Comparison of ENCODE assay signal across 10 cellular contexts in the genomic region with DNA sequence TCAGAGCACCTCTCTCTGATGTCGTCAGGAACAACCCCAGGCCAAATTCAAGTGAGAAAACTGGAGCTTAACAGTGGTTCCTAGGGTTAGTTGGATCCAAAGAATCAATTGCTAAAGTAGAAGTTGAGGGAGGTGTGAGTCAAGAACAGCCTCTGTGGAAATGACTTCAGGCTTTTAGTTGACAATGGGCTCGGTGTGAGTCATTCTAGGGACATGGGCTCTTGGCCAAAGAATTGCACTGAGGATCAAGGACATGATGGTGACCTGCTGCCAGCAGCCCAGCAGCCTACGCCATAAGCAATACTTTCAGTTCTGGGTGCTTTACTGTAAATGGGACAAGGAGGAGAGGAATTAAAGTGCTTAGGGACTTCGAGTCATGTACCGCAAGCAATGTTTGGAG. TPM values are rescaled to one million over a fixed set of nuclear protein-coding genes. Genes with fewer than 3 reads are reported as not detected.
DNase-seq lines count a peak whose midpoint lies in the region; ATAC-seq and TF ChIP-seq lines count a peak whose summit lies in the region.
"Had no signal": no experiment of that assay in that cellular context is flagged by ENCODE, and none has a peak within 500 bp of the region (broad histone marks: within the 10 kb centered on the region; RNA-seq: fewer than 3 reads in every experiment).

No MANE protein-coding gene starts in this region.

- no peak overlapping the region for H4K5ac ChIP-seq in H9 (ENCODE audit: insufficient read length, low read depth, low read length)

- H3K18ac ChIP-seq in H9 (ENCODE audit: insufficient read length, low read depth, low read length) = no peak overlapping the region

- H3K4me3 ChIP-seq in BE2C (ENCODE audit: low read depth, low read length) (no peak overlapping the region), mucosa of descending colon (no peak overlapping the region)
- H3K4me3 ChIP-seq: BLaER1 had no signal

- H2BK12ac ChIP-seq in H9 (ENCODE audit: insufficient read length, low read depth, low read length) = no peak overlapping the region

- no peak overlapping the region for H3K27ac Mint-ChIP-seq in H9

- H3K36me3 ChIP-seq in BE2C = no peaks in the 10 kb centered on the region
- H3K36me3 ChIP-seq in mucosa of descending colon (ENCODE audit: low read depth) = no peaks in the 10 kb centered on the region
- H3K36me3 ChIP-seq: BLaER1 had no signal

- no peak overlapping the region for H2AFZ ChIP-seq in H9 (ENCODE audit: low read length)

- no peak overlapping the region for H3K56ac ChIP-seq in H9 (ENCODE audit: insufficient read length, low read depth, low read length)

- no peak overlapping the region for H2BK120ac ChIP-seq in H9 (ENCODE audit: low read depth, low read length, poor library complexity, severe bottlenecking)

- no peaks in the 10 kb centered on the region for H3K27me3 ChIP-seq in BE2C
- H3K27me3 ChIP-seq in H9 (ENCODE audit: insufficient read depth, low read length) = no peaks in the 10 kb centered on the region
- H3K27me3 ChIP-seq: BLaER1 had no signal

- H3K27ac ChIP-seq in H9 (ENCODE audit: insufficient read length, low read depth, low read length) = no peak overlapping the region
- H3K27ac ChIP-seq: BLaER1 had no signal

- no CpG with 5 or more reads among the region's 5 CpGs for WGBS in H9 (ENCODE audit: extremely low coverage, insufficient read length, low lambda C conversion rate)

- no peak overlapping the region for H4K8ac ChIP-seq in H9 (replicated peaks; ENCODE audit: insufficient read length, low read depth, low read length)

- H2AK5ac ChIP-seq in H9 (ENCODE audit: insufficient read length, low read length) = no peak overlapping the region

- H3K4me1 ChIP-seq in BE2C = no peaks in the 10 kb centered on the region; the same call in 1 of the 2 replicates
- no peaks in the 10 kb centered on the region for H3K4me1 ChIP-seq in mucosa of descending colon (ENCODE audit: low read depth)
- H3K4me1 ChIP-seq in H9 (ENCODE audit: insufficient read depth, low read length) = no peaks in the 10 kb centered on the region
- H3K4me1 ChIP-seq: BLaER1 had no signal

- DNase-seq in BE2C (peak; percentile 47), NCI-H460 (ENCODE audit: extremely low read depth, low read depth) (peak; percentile 64), dermis microvascular lymphatic vessel endothelial cell (ENCODE audit: low read depth in 2 of 2) (peak; percentile 88 to 96), mucosa of descending colon (peak in 2 of 3 donors; percentile 39 to 72), NCI-H1048 (lab: John Stamatoyannopoulos, UW) (no peak), NCI-H524 (lab: John Stamatoyannopoulos, UW) (no peak), H9 (no peak)
- DNase-seq: activated CD4-positive, alpha-beta T cell treated with anti-CD3 and anti-CD28 coated beads for 4 hours had no signal

- no peak overlapping the region for H3K4ac ChIP-seq in H9 (ENCODE audit: low read depth, low read length)

- H3K36me3 Mint-ChIP-seq in H9 (ENCODE audit: insufficient read depth in 1 of 3, low read depth in 3 of 3) = no peaks in the 10 kb centered on the region

- H3K27me3 Mint-ChIP-seq in H9 (ENCODE audit: low read depth) = no peaks in the 10 kb centered on the region; the same call in 1 of the 2 replicates

- no peaks in the 10 kb centered on the region for H3K4me1 Mint-ChIP-seq in H9

- H4K91ac ChIP-seq in H9 (ENCODE audit: insufficient read length, low read depth, low read length) = no peak overlapping the region

- no peaks in the 10 kb centered on the region for H4K20me1 ChIP-seq in H9 (ENCODE audit: control insufficient read depth, insufficient read depth, insufficient read length)
- H4K20me1 ChIP-seq: BLaER1 had no signal

- H3K9ac ChIP-seq in H9 (ENCODE audit: extremely low read depth, insufficient read length, low read length) = no peak overlapping the region
- H3K9ac ChIP-seq: BLaER1 had no signal

- H2BK15ac ChIP-seq in H9 (ENCODE audit: low read depth, low read length) = no peak overlapping the region

- H2BK20ac ChIP-seq in H9 (ENCODE audit: low read depth, low read length, poor library complexity, severe bottlenecking) = no peak overlapping the region

- no peak overlapping the region for H2BK5ac ChIP-seq in H9 (ENCODE audit: insufficient read length, low read length)

- no peak overlapping the region for H3K14ac ChIP-seq in H9 (ENCODE audit: insufficient read depth, low read length)

- H3K9me3 ChIP-seq in BE2C (no peaks in the 10 kb centered on the region), mucosa of descending colon (no peaks in the 10 kb centered on the region), H9 (ENCODE audit: control insufficient read depth, low read depth, low read length) (no peaks in the 10 kb centered on the region)
- H3K9me3 ChIP-seq: BLaER1 had no signal

- intact Hi-C loops in mucosa of descending colon (cut with DNase I, micrococcal nuclease) = no loop called here

- TF ChIP-seq CTCF in BE2C (IDR thresholded peaks at IDR 0.05; ENCODE audit: low read depth, low read length) = no peak
- TF ChIP-seq CTCF in mucosa of descending colon (IDR thresholded peaks at IDR 0.05) = no peak
- no peak for TF ChIP-seq CTCF in H9 (conservative IDR thresholded peaks at IDR 0.05)

- no peaks in the 10 kb centered on the region for H3K23me2 ChIP-seq in H9 (ENCODE audit: insufficient read length, low read depth, low read length, poor library complexity, severe bottlenecking)

- ATAC-seq in mucosa of descending colon (peak; percentile 98), HG03039 (IDR thresholded peaks at IDR 0.05; ENCODE audit: unreplicated experiment) (no peak)

- H3K23ac ChIP-seq in H9 (ENCODE audit: insufficient read length, low read depth, low read length) = no peak overlapping the region

- H3K79me2 ChIP-seq in H9 (ENCODE audit: insufficient read depth, low read length) = no peaks in the 10 kb centered on the region

- H3K4me3 Mint-ChIP-seq in H9 = no peak overlapping the region

- H3K4me2 ChIP-seq in H9 (ENCODE audit: insufficient read depth, insufficient read length, low read length) = no peak overlapping the region
- H3K4me2 ChIP-seq: BLaER1 had no signal

- no peaks in the 10 kb centered on the region for H3K79me1 ChIP-seq in H9 (ENCODE audit: insufficient read depth, low read depth, low read length, poor library complexity, severe bottlenecking)

- no peaks in the 10 kb centered on the region for H3K9me3 Mint-ChIP-seq in H9

- H3T11ph ChIP-seq in H9 (ENCODE audit: low read length) = no peak overlapping the region

RNA-seq across cellular contexts. Expression of gene SMURF2, which starts 32.1 kb away (rescaled TPM):
- 4.3 TPM for polyA plus RNA-seq in BE2C (2012; ENCODE audit: insufficient read depth, insufficient read length, low read depth)
- total RNA-seq in NCI-H460 (2014; rRNA removed; shearing (Covaris generic)) = 9.5 and 11.0 TPM in 2 replicates
- 9.7 and 11.6 TPM in 2 replicates for polyA plus RNA-seq in NCI-H460 (2014; cell fraction: nucleus; rRNA removed)
- total RNA-seq in dermis microvascular lymphatic vessel endothelial cell = 83.8 and 99.5 TPM in 2 replicates
- total RNA-seq in mucosa of descending colon = 10 to 100 TPM; 14.9 to 25.4 (median 15.2) TPM
- 33.0 and 35.3 TPM in 2 replicates for total RNA-seq in H9 (2021)

Comparison
In these comparisons a context has a peak if more than half of its experiments do, and no peak if none do; other contexts are left out.
1. DNase-seq: peak in BE2C (single experiment), NCI-H460 (single experiment), dermis microvascular lymphatic vessel endothelial cell (2 of 2) and mucosa of descending colon (2 of 3); none in NCI-H1048 (single experiment), NCI-H524 (0 of 2) and H9 (single experiment).